Comparison of ENCODE assay signal across 12 cellular contexts in the genomic region with DNA sequence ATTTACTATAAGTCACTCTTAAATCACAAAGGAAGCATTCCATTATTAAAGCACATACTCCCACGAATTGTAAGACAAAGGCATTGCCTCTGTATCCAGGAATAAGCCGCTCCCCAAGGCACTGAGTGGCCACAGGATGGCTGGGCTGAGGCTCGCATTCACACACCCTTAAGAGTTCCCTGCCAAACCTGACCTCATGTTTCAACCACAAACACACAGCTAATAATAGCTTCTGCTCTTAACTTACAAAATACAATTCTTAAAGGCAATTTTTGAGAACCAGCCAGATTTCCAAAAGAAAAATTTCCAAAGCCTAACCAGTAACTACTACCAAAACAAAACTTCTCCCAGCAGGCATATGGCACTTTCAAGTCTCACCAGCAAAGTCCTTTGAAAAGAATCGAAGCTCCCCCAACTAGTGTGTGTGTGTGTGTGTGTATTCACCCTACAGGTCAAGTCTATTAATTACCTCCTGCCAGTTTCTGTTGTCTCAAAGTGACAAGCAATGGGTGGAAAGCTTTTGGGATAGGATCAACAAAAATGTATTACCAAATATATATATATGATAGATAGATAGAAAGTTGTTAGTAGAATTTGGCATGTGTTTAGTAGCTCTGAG. TPM values are rescaled to one million over a fixed set of nuclear protein-coding genes. Genes with fewer than 3 reads are reported as not detected.
DNase-seq lines count a peak whose midpoint lies in the region; ATAC-seq and TF ChIP-seq lines count a peak whose summit lies in the region.
"Had no signal": no experiment of that assay in that cellular context is flagged by ENCODE, and none has a peak within 500 bp of the region (broad histone marks: within the 10 kb centered on the region; RNA-seq: fewer than 3 reads in every experiment).

No MANE protein-coding gene starts in this region.

- H3K36me3 Mint-ChIP-seq in activated T-cell treated with anti-CD3 and anti-CD28 coated beads, Interleukin-2, amount 50 U/mL, for 4 hours (ENCODE audit: insufficient read depth), result no peaks in the 10 kb centered on the region

- H3K27me3 ChIP-seq in heart left ventricle, result peaks cover 0 to 4% (median 0%) of the 10 kb centered on the region in 9 donors

- TF ChIP-seq CTCF in heart left ventricle (IDR thresholded peaks at IDR 0.05), result peak in 1 of 12 donors; percentile 6

- no peak for TF ChIP-seq POLR2A in heart left ventricle (IDR thresholded peaks at IDR 0.05)

- peaks cover 5% of the 10 kb centered on the region for H3K27me3 Mint-ChIP-seq in activated T-cell treated with anti-CD3 and anti-CD28 coated beads, Interleukin-2, amount 50 U/mL, for 4 hours (ENCODE audit: low read depth)

- ATAC-seq in GM21367 (IDR thresholded peaks at IDR 0.05; ENCODE audit: unreplicated experiment) (peak; percentile 60), heart left ventricle (peak in 3 of 4 donors; percentile 85 to 92 (median 89))
- no peak for ATAC-seq in activated T-cell treated with anti-CD3 and anti-CD28 coated beads, Interleukin-2, amount 50 U/mL, for 4 hours

- DNase-seq in AG08395 (ENCODE audit: low spot score) (peak; percentile 50), NAMALWA (ENCODE audit: low spot score) (peak; percentile 9), heart left ventricle (peak in 4 of 5 donors; percentile 37 to 65 (median 46)), HuH-7.5 (ENCODE audit: low spot score) (no peak), Kasumi-1 (lab: John Stamatoyannopoulos, UW) (no peak)
- DNase-seq in activated CD4-positive, CD25-positive, alpha-beta regulatory T cell (lab: John Stamatoyannopoulos, UW), result no peak
- DNase-seq in activated T-cell treated with anti-CD3 and anti-CD28 coated beads, Interleukin-2, amount 50 U/mL, for 4 hours, result no peak
- DNase-seq: NCI-H2107; stimulated activated CD8-positive, alpha-beta memory T cell treated with anti-CD3 and anti-CD28 coated beads, Interleukin-4, amount 100 ng/mL, for 48 hours had no signal

- H3K36me3 ChIP-seq in heart left ventricle, result no peaks in the 10 kb centered on the region
- H3K36me3 ChIP-seq: BLaER1 treated with 17β-estradiol and CSF1 and Interleukin-3, amounts not matched to agents 10 nM and 100 nM had no signal

- H3K27ac ChIP-seq in heart left ventricle, result peak overlapping the region in 4 of 12 donors; percentile 13 to 26 (median 22)
- H3K27ac ChIP-seq: BLaER1 treated with 17β-estradiol and CSF1 and Interleukin-3, amounts not matched to agents 10 nM and 100 nM had no signal

- intact Hi-C loops in heart left ventricle (cut with DNase I), result no loop called here

- peaks cover 0 to 22% (median 6%) of the 10 kb centered on the region in 12 donors for H3K9me3 ChIP-seq in heart left ventricle

- no peak overlapping the region for H3K4me3 Mint-ChIP-seq in activated T-cell treated with anti-CD3 and anti-CD28 coated beads, Interleukin-2, amount 50 U/mL, for 4 hours
- H3K4me3 Mint-ChIP-seq: central memory CD8-positive, alpha-beta T cell had no signal

- H3K4me1 Mint-ChIP-seq in activated T-cell treated with anti-CD3 and anti-CD28 coated beads, Interleukin-2, amount 50 U/mL, for 4 hours (ENCODE audit: low read depth), result no peaks in the 10 kb centered on the region
- H3K4me1 Mint-ChIP-seq: central memory CD8-positive, alpha-beta T cell had no signal

- peaks cover 0 to 7% (median 0%) of the 10 kb centered on the region in 12 donors for H3K4me1 ChIP-seq in heart left ventricle

- no peaks in the 10 kb centered on the region for H3K9me3 Mint-ChIP-seq in activated T-cell treated with anti-CD3 and anti-CD28 coated beads, Interleukin-2, amount 50 U/mL, for 4 hours
- H3K9me3 Mint-ChIP-seq: central memory CD8-positive, alpha-beta T cell had no signal

- no peak overlapping the region for H3K4me3 ChIP-seq in heart left ventricle
- H3K4me3 ChIP-seq: BLaER1 treated with 17β-estradiol and CSF1 and Interleukin-3, amounts not matched to agents 10 nM and 100 nM had no signal

- 8 to 38% (median 22%) methylated on average over 4 of the region's 4 CpGs for WGBS in heart left ventricle, 4 donors

RNA-seq across cellular contexts. Expression of gene ARHGAP6, which starts 36.0 kb away (rescaled TPM):
- 1 to 10 TPM; 2.1 to 6.6 (median 2.7) TPM for total RNA-seq in heart left ventricle
- 1 to 10 TPM; 2.2 TPM for polyA plus RNA-seq in heart left ventricle
- total RNA-seq in activated T-cell treated with anti-CD3 and anti-CD28 coated beads, Interleukin-2, amount 50 U/mL, for 4 hours, result under 1 TPM in 2 of 3 donors, not detected in 1; 0.08 to 0.10 TPM

Comparison
In these comparisons a context has a peak if more than half of its experiments do, and no peak if none do; other contexts are left out.
1. DNase-seq: peak in AG08395 (single experiment), NAMALWA (single experiment) and heart left ventricle (4 of 5); none in activated CD4-positive, CD25-positive, alpha-beta regulatory T cell (0 of 4), activated T-cell treated with anti-CD3 and anti-CD28 coated beads, Interleukin-2, amount 50 U/mL, for 4 hours (single experiment), HuH-7.5 (single experiment) and Kasumi-1 (0 of 2).
2. ATAC-seq: peak in GM21367 (single experiment) and heart left ventricle (3 of 4); none in activated T-cell treated with anti-CD3 and anti-CD28 coated beads, Interleukin-2, amount 50 U/mL, for 4 hours (0 of 2).